8 cellular contexts compared by ENCODE assay signal in genomic region chr6:157184202-157185015, GRCh38.
A peak's percentile ranks its signal among the peaks of the same experiment; 100 is the strongest.
DNase-seq lines count a peak whose midpoint lies in the region; ATAC-seq and TF ChIP-seq lines count a peak whose summit lies in the region.

No MANE protein-coding gene starts in this region.

- no peaks in the 10 kb centered on the region for H3K27me3 ChIP-seq in CD8-positive, alpha-beta T cell (ENCODE audit: insufficient read depth, low read length)
- no peaks in the 10 kb centered on the region for H3K27me3 ChIP-seq in PC-3 (ENCODE audit: low read length)

- peak overlapping the region; percentile 47 for H3K4me2 ChIP-seq in PC-3 (ENCODE audit: low read length)

- no peak overlapping the region for H3K27ac ChIP-seq in CD8-positive, alpha-beta T cell (ENCODE audit: low read depth, low read length)
- peak overlapping the region; percentile 25 for H3K27ac ChIP-seq in PC-3 (ENCODE audit: low read length)

- no peaks in the 10 kb centered on the region for H4K20me1 ChIP-seq in PC-3 (ENCODE audit: low read length)

- BruUV-seq in PC-3 (replicated peaks; lab: Mats Ljungman, UMichigan), result no TSS peak

- H3K4me1 ChIP-seq in CD8-positive, alpha-beta T cell (ENCODE audit: insufficient read depth, low read length), result no peaks in the 10 kb centered on the region
- H3K4me1 ChIP-seq in PC-3 (ENCODE audit: insufficient read depth, low read length), result peaks cover 37% of the 10 kb centered on the region

- H3F3A ChIP-seq in PC-3 (ENCODE audit: low read length, unreplicated experiment), result no peaks in the 10 kb centered on the region

- H2AFZ ChIP-seq in PC-3 (ENCODE audit: low read length), result no peak overlapping the region

- peaks cover 17% of the 10 kb centered on the region for H3K4me1 Mint-ChIP-seq in CD8-positive, alpha-beta T cell (ENCODE audit: low read depth)
- H3K4me1 Mint-ChIP-seq in activated T-helper 1 cell treated with anti-CD3 and anti-CD28 coated beads, Interleukin-12 subunit alpha, Interleukin-12 subunit beta, Interleukin-2, Interleukin-4 antibody, amounts not matched to agents 30 ng/mL and 10 ng/mL and 1 ng/mL, durations not matched to agents 14 hours and 24 hours and 36 hours (ENCODE audit: low read depth), result peaks cover 25% of the 10 kb centered on the region
- peaks cover 53% of the 10 kb centered on the region for H3K4me1 Mint-ChIP-seq in nephron progenitor cell

- peaks cover 72% of the 10 kb centered on the region for H3K36me3 Mint-ChIP-seq in CD8-positive, alpha-beta T cell
- H3K36me3 Mint-ChIP-seq in activated T-helper 1 cell treated with anti-CD3 and anti-CD28 coated beads, Interleukin-12 subunit alpha, Interleukin-12 subunit beta, Interleukin-2, Interleukin-4 antibody, amounts not matched to agents 30 ng/mL and 10 ng/mL and 1 ng/mL, durations not matched to agents 14 hours and 24 hours and 36 hours (ENCODE audit: low read depth), result peaks cover 16% of the 10 kb centered on the region
- peaks cover 36% of the 10 kb centered on the region for H3K36me3 Mint-ChIP-seq in nephron progenitor cell (ENCODE audit: low read depth)

- CTCF ChIA-PET in CD8-positive, alpha-beta T cell (lab: Charles Lee), result interaction anchor here (0.8 to 2.0 kb wide), 6 partner anchors 9 to 399 kb away, joined by 3 to 16 read pairs (median 6); no protein-coding TSS in a partner anchor
- CTCF ChIA-PET in PC-3 (lab: Charles Lee), result interaction anchor here (0.6 to 1.0 kb wide), 2 partner anchors 13 to 619 kb away, joined by 3 read pairs; no protein-coding TSS in a partner anchor

- POLR2A ChIA-PET in CD8-positive, alpha-beta T cell (lab: Charles Lee), result no interaction called here
- POLR2A ChIA-PET in PC-3 (lab: Charles Lee; ENCODE audit: unreplicated experiment), result interaction anchor here (0.6 kb wide), 1 partner anchor 43 kb away, joined by 3 read pairs; no protein-coding TSS in a partner anchor

- H3K9ac ChIP-seq in PC-3 (ENCODE audit: low read length), result no peak overlapping the region

- H3K9me3 Mint-ChIP-seq in CD8-positive, alpha-beta T cell, result no peaks in the 10 kb centered on the region
- no peaks in the 10 kb centered on the region for H3K9me3 Mint-ChIP-seq in activated T-helper 1 cell treated with anti-CD3 and anti-CD28 coated beads, Interleukin-12 subunit alpha, Interleukin-12 subunit beta, Interleukin-2, Interleukin-4 antibody, amounts not matched to agents 30 ng/mL and 10 ng/mL and 1 ng/mL, durations not matched to agents 14 hours and 24 hours and 36 hours
- H3K9me3 Mint-ChIP-seq in nephron progenitor cell, result no peaks in the 10 kb centered on the region

- no peaks in the 10 kb centered on the region for H3K9me3 ChIP-seq in CD8-positive, alpha-beta T cell (ENCODE audit: low read length)
- no peaks in the 10 kb centered on the region for H3K9me3 ChIP-seq in PC-3 (ENCODE audit: low read length)

- ATAC-seq in CD8-positive, alpha-beta T cell, result peak; percentile 89
- ATAC-seq in HG03442 (IDR thresholded peaks at IDR 0.05; ENCODE audit: unreplicated experiment) (peak; percentile 69), PC-3 (peak; percentile 49), HG03457 (IDR thresholded peaks at IDR 0.05; ENCODE audit: unreplicated experiment) (no peak)

- H3K9me2 ChIP-seq in PC-3 (replicated peaks; ENCODE audit: low read length), result no peaks in the 10 kb centered on the region

- peaks cover 10% of the 10 kb centered on the region for H3K36me3 ChIP-seq in CD8-positive, alpha-beta T cell (ENCODE audit: insufficient read depth, low read length)
- H3K36me3 ChIP-seq in PC-3 (ENCODE audit: low read depth, low read length), result peaks cover 1% of the 10 kb centered on the region; the same call in 1 of the 2 replicates

- no peak overlapping the region for H3K4me3 Mint-ChIP-seq in CD8-positive, alpha-beta T cell
- H3K4me3 Mint-ChIP-seq in activated T-helper 1 cell treated with anti-CD3 and anti-CD28 coated beads, Interleukin-12 subunit alpha, Interleukin-12 subunit beta, Interleukin-2, Interleukin-4 antibody, amounts not matched to agents 30 ng/mL and 10 ng/mL and 1 ng/mL, durations not matched to agents 14 hours and 24 hours and 36 hours, result no peak overlapping the region
- no peak overlapping the region for H3K4me3 Mint-ChIP-seq in nephron progenitor cell

- intact Hi-C loops in CD8-positive, alpha-beta T cell (cut with DNase I, micrococcal nuclease), result loop anchor here (1.0 to 10.0 kb wide), 8 partner anchors 149 to 1857 kb away; partner anchors contain the start of gene ARID1B (in 2 of the 2)
- intact Hi-C loops in PC-3 (cut with micrococcal nuclease), result loop anchor here (1.0 to 5.0 kb wide), 3 partner anchors 37 to 402 kb away; no protein-coding TSS in a partner anchor
- intact Hi-C loops in activated T-helper 1 cell treated with anti-CD3 and anti-CD28 coated beads, Interleukin-12 subunit alpha, Interleukin-12 subunit beta, Interleukin-2, Interleukin-4 antibody, amounts not matched to agents 30 ng/mL and 10 ng/mL and 1 ng/mL, durations not matched to agents 14 hours and 24 hours and 36 hours (cut with micrococcal nuclease), result loop anchor here (1.0 to 10.0 kb wide), 6 partner anchors 150 to 1860 kb away; no protein-coding TSS in a partner anchor

- no peaks in the 10 kb centered on the region for H3K79me2 ChIP-seq in PC-3 (ENCODE audit: low read length)

- DNase-seq in CD8-positive, alpha-beta T cell, result peak; percentile 17 to 70 (median 50)
- peak; percentile 71 for DNase-seq in PC-3
- DNase-seq in activated T-helper 1 cell treated with anti-CD3 and anti-CD28 coated beads, Interleukin-12 subunit alpha, Interleukin-12 subunit beta, Interleukin-2, Interleukin-4 antibody, amounts not matched to agents 30 ng/mL and 10 ng/mL and 1 ng/mL, durations not matched to agents 14 hours and 24 hours and 36 hours (ENCODE audit: low spot score), result peak; percentile 37
- peak; percentile 58 for DNase-seq in fibroblast of mammary gland (ENCODE audit: low read depth)
- peak; percentile 70 for DNase-seq in nephron progenitor cell
- peak; percentile 33 for DNase-seq in stimulated activated naive CD4-positive, alpha-beta T cell treated with Interleukin-2 at 50 U/mL for 16 hours (lab: John Stamatoyannopoulos, UW)

- no peak overlapping the region for H3K4me3 ChIP-seq in CD8-positive, alpha-beta T cell (ENCODE audit: low read depth, low read length)
- H3K4me3 ChIP-seq in PC-3 (ENCODE audit: low read length) (no peak overlapping the region), fibroblast of mammary gland (ENCODE audit: control insufficient read depth, low read depth, low read length) (peak overlapping the region; percentile 28)

- no peaks in the 10 kb centered on the region for H3K27me3 Mint-ChIP-seq in CD8-positive, alpha-beta T cell (ENCODE audit: low read depth)
- no peaks in the 10 kb centered on the region for H3K27me3 Mint-ChIP-seq in activated T-helper 1 cell treated with anti-CD3 and anti-CD28 coated beads, Interleukin-12 subunit alpha, Interleukin-12 subunit beta, Interleukin-2, Interleukin-4 antibody, amounts not matched to agents 30 ng/mL and 10 ng/mL and 1 ng/mL, durations not matched to agents 14 hours and 24 hours and 36 hours (ENCODE audit: insufficient read depth)
- H3K27me3 Mint-ChIP-seq in nephron progenitor cell (ENCODE audit: low read depth, poor library complexity), result peaks cover 3% of the 10 kb centered on the region

- H3K27ac Mint-ChIP-seq in CD8-positive, alpha-beta T cell, result peak overlapping the region; percentile 10
- H3K27ac Mint-ChIP-seq in activated T-helper 1 cell treated with anti-CD3 and anti-CD28 coated beads, Interleukin-12 subunit alpha, Interleukin-12 subunit beta, Interleukin-2, Interleukin-4 antibody, amounts not matched to agents 30 ng/mL and 10 ng/mL and 1 ng/mL, durations not matched to agents 14 hours and 24 hours and 36 hours, result peak overlapping the region; percentile 64
- peak overlapping the region; percentile 79 for H3K27ac Mint-ChIP-seq in nephron progenitor cell

- peak; percentile 69 for TF ChIP-seq CTCF in CD8-positive, alpha-beta T cell (IDR thresholded peaks at IDR 0.05)
- TF ChIP-seq CTCF in PC-3 (conservative IDR thresholded peaks at IDR 0.05; ENCODE audit: low read depth, low read length) (peak; percentile 90), fibroblast of mammary gland (conservative IDR thresholded peaks at IDR 0.05; ENCODE audit: control insufficient read depth, insufficient read depth, low read depth, low read length) (peak; percentile 95), nephron progenitor cell (IDR thresholded peaks at IDR 0.05) (peak; percentile 87)

Comparison
In these comparisons a context has a peak if more than half of its experiments do, and no peak if none do; other contexts are left out.
1. H3K27ac Mint-ChIP-seq: peak in every context shown above with its lines; median percentile 79 in nephron progenitor cell; 64 in activated T-helper 1 cell treated with anti-CD3 and anti-CD28 coated beads, Interleukin-12 subunit alpha, Interleukin-12 subunit beta, Interleukin-2, Interleukin-4 antibody, amounts not matched to agents 30 ng/mL and 10 ng/mL and 1 ng/mL, durations not matched to agents 14 hours and 24 hours and 36 hours; 10 in CD8-positive, alpha-beta T cell.